In genomic region chr22:45692549-45692948, GRCh38 we compare ENCODE assay signal across 18 cellular contexts. TPM values are rescaled to one million over a fixed set of nuclear protein-coding genes. Genes with fewer than 3 reads are reported as not detected.
A peak's percentile ranks its signal among the peaks of the same experiment; 100 is the strongest.
DNase-seq lines count a peak whose midpoint lies in the region; ATAC-seq and TF ChIP-seq lines count a peak whose summit lies in the region.
"Had no signal": no experiment of that assay in that cellular context is flagged by ENCODE, and none has a peak within 500 bp of the region (broad histone marks: within the 10 kb centered on the region; RNA-seq: fewer than 3 reads in every experiment).

No MANE protein-coding gene starts in this region.

- ATAC-seq in WTC11 (no peak), GM19328 (IDR thresholded peaks at IDR 0.05; ENCODE audit: unreplicated experiment) (no peak), HG03095 (IDR thresholded peaks at IDR 0.05; ENCODE audit: unreplicated experiment) (no peak)
- ATAC-seq: left colon; naive thymus-derived CD4-positive, alpha-beta T cell; stimulated activated naive CD8-positive, alpha-beta T cell treated with anti-CD3 and anti-CD28 coated beads, Interleukin-15, amount 100 ng/mL, for 72 hours had no signal

- no peaks in the 10 kb centered on the region for H4K20me1 ChIP-seq in mammary epithelial cell (ENCODE audit: insufficient read depth, low read length)
- H4K20me1 ChIP-seq in Karpas-422 (ENCODE audit: insufficient read depth, low read depth, low read length): peaks cover 3% of the 10 kb centered on the region; the same call in 1 of the 2 replicates

- in situ Hi-C loops in mammary epithelial cell (cut with MboI; ENCODE audit: low sequenced_read_pairs in 2 of 2): no loop called here

- H3K4me1 ChIP-seq in mammary epithelial cell (ENCODE audit: insufficient read depth, low read length) (peaks cover 31% of the 10 kb centered on the region), Karpas-422 (ENCODE audit: low read length) (no peaks in the 10 kb centered on the region)

- no peak for TF ChIP-seq CTCF in mammary epithelial cell (conservative IDR thresholded peaks at IDR 0.05 in 1 of 2, IDR thresholded peaks at IDR 0.05 in 1 of 2; ENCODE audit: extremely low read depth in 1 of 2, insufficient read depth in 1 of 2, low read depth in 1 of 2, low read length in 2 of 2)
- TF ChIP-seq CTCF in MCF 10A (IDR thresholded peaks at IDR 0.05; ENCODE audit: unreplicated experiment): no peak
- no peak for TF ChIP-seq CTCF in WTC11 (IDR thresholded peaks at IDR 0.05)

- no peak overlapping the region for H3K27ac ChIP-seq in mammary epithelial cell (ENCODE audit: insufficient read depth, low read depth, low read length)
- no peak overlapping the region for H3K27ac ChIP-seq in Karpas-422 (ENCODE audit: low read length)
- H3K27ac ChIP-seq: 22Rv1, sigmoid colon had no signal

- no peak overlapping the region for H3K4me3 ChIP-seq in mammary epithelial cell (replicated peaks in 1 of 3; ENCODE audit: insufficient read depth in 1 of 3, low read depth in 2 of 3, low read length in 3 of 3)
- no peak overlapping the region for H3K4me3 ChIP-seq in Karpas-422 (ENCODE audit: low read length)
- H3K4me3 ChIP-seq: sigmoid colon had no signal

- H3K9ac ChIP-seq in mammary epithelial cell (ENCODE audit: insufficient read depth, low read length): no peak overlapping the region
- no peak overlapping the region for H3K9ac ChIP-seq in Karpas-422 (ENCODE audit: low read length)

- CTCF ChIA-PET in mammary epithelial cell (lab: Charles Lee; ENCODE audit: low non-redundant PET) (no interaction called here), MCF 10A (lab: Yijun Ruan, JAX) (no interaction called here), WTC11 (lab: Charles Lee) (interaction anchor here (1.7 kb wide), 1 partner anchor 139 kb away, joined by 4 read pairs; no protein-coding TSS in a partner anchor)

- dilution Hi-C loops in mammary epithelial cell (cut with HindIII; ENCODE audit: low sequenced_read_pairs): loop anchor here (5.0 kb wide), 1 partner anchor 85 kb away; no protein-coding TSS in a partner anchor

- no peaks in the 10 kb centered on the region for H3K9me2 ChIP-seq in Karpas-422 (replicated peaks; ENCODE audit: insufficient read depth, low read length)

- 0% methylated on average over 1 of the region's 1 CpG for WGBS in mammary epithelial cell (ENCODE audit: low coverage, missing lambda C conversion rate)

- peaks cover 50% of the 10 kb centered on the region for H3K79me2 ChIP-seq in mammary epithelial cell (ENCODE audit: insufficient read depth, low read length)
- peaks cover 81% of the 10 kb centered on the region for H3K79me2 ChIP-seq in Karpas-422 (ENCODE audit: low read length)

- intact Hi-C loops in mammary epithelial cell (cut with micrococcal nuclease): no loop called here
- intact Hi-C loops in MCF 10A (cut with micrococcal nuclease): no loop called here

- H3K36me3 Mint-ChIP-seq in MCF 10A (ENCODE audit: insufficient read depth, unreplicated experiment): peaks cover 48% of the 10 kb centered on the region
- H3K36me3 Mint-ChIP-seq in WTC11: peaks cover 42% of the 10 kb centered on the region

- no peak overlapping the region for H2AFZ ChIP-seq in mammary epithelial cell (ENCODE audit: low read depth, low read length)
- no peak overlapping the region for H2AFZ ChIP-seq in Karpas-422 (ENCODE audit: low read length)

- H3K27me3 Mint-ChIP-seq in MCF 10A (ENCODE audit: insufficient read depth, unreplicated experiment) (no peaks in the 10 kb centered on the region), WTC11 (ENCODE audit: low read depth) (no peaks in the 10 kb centered on the region; the same call in 1 of the 2 replicates)
- H3K27me3 Mint-ChIP-seq: CD8-positive, alpha-beta memory T cell; naive thymus-derived CD4-positive, alpha-beta T cell; stimulated activated naive CD8-positive, alpha-beta T cell treated with anti-CD3 and anti-CD28 coated beads, Interleukin-15, amount 100 ng/mL, for 72 hours had no signal

- H3K9me3 Mint-ChIP-seq in MCF 10A (ENCODE audit: unreplicated experiment) (no peaks in the 10 kb centered on the region), WTC11 (no peaks in the 10 kb centered on the region)
- H3K9me3 Mint-ChIP-seq: activated naive CD4-positive, alpha-beta T cell treated with anti-CD3 and anti-CD28 coated beads for 36 hours; CD8-positive, alpha-beta memory T cell; naive thymus-derived CD4-positive, alpha-beta T cell; stimulated activated naive CD8-positive, alpha-beta T cell treated with anti-CD3 and anti-CD28 coated beads, Interleukin-15, amount 100 ng/mL, for 72 hours had no signal

- H3K4me2 ChIP-seq in mammary epithelial cell (ENCODE audit: insufficient read depth, low read depth, low read length) (peak overlapping the region; percentile 30), Karpas-422 (ENCODE audit: low read depth, low read length, poor library complexity, severe bottlenecking) (no peak overlapping the region)

- BruUV-seq in mammary epithelial cell (replicated peaks; lab: Mats Ljungman, UMichigan) (no TSS peak), MCF 10A (replicated peaks; lab: Mats Ljungman, UMichigan) (no TSS peak)

- H3K27ac Mint-ChIP-seq in MCF 10A (ENCODE audit: low read depth, unreplicated experiment): no peak overlapping the region
- H3K27ac Mint-ChIP-seq in WTC11: peak overlapping the region; percentile 67
- H3K27ac Mint-ChIP-seq: activated naive CD4-positive, alpha-beta T cell treated with anti-CD3 and anti-CD28 coated beads for 36 hours; stimulated activated naive CD8-positive, alpha-beta T cell treated with anti-CD3 and anti-CD28 coated beads, Interleukin-15, amount 100 ng/mL, for 72 hours had no signal

- H3K27me3 ChIP-seq in mammary epithelial cell (ENCODE audit: insufficient read depth, low read length) (no peaks in the 10 kb centered on the region), Karpas-422 (ENCODE audit: low read length) (no peaks in the 10 kb centered on the region)
- H3K27me3 ChIP-seq: sigmoid colon had no signal

- POLR2A ChIA-PET in MCF 10A (lab: Yijun Ruan, JAX): interaction anchor here (1.1 kb wide), 1 partner anchor 13 kb away, joined by 3 read pairs; no protein-coding TSS in a partner anchor
- POLR2A ChIA-PET in WTC11 (lab: Charles Lee): no interaction called here

- DNase-seq in mammary epithelial cell (no peak), MCF 10A (ENCODE audit: unreplicated experiment) (no peak), WTC11 (ENCODE audit: low spot score) (no peak), glomerular endothelial cell (ENCODE audit: extremely low read depth, low read depth, low spot score) (peak; percentile 34), Karpas-422 (no peak), NCI-H774 (lab: John Stamatoyannopoulos, UW) (no peak)
- DNase-seq: activated naive CD4-positive, alpha-beta T cell treated with anti-CD3 and anti-CD28 coated beads for 36 hours; caudate nucleus; CD8-positive, alpha-beta memory T cell; H7; left colon; MV-4-11; naive thymus-derived CD4-positive, alpha-beta T cell; sigmoid colon; stimulated activated naive CD8-positive, alpha-beta T cell treated with anti-CD3 and anti-CD28 coated beads, Interleukin-15, amount 100 ng/mL, for 72 hours had no signal

- H3K9me3 ChIP-seq in mammary epithelial cell (replicated peaks; ENCODE audit: insufficient read depth, low read length) (no peaks in the 10 kb centered on the region), Karpas-422 (ENCODE audit: low read length) (no peaks in the 10 kb centered on the region)
- H3K9me3 ChIP-seq: sigmoid colon had no signal

- H3K4me1 Mint-ChIP-seq in MCF 10A (ENCODE audit: insufficient read depth, unreplicated experiment) (peaks cover 19% of the 10 kb centered on the region), WTC11 (peaks cover 20% of the 10 kb centered on the region)

- H3K36me3 ChIP-seq in mammary epithelial cell (ENCODE audit: insufficient read depth, low read length): peaks cover 16% of the 10 kb centered on the region
- peaks cover 38% of the 10 kb centered on the region for H3K36me3 ChIP-seq in Karpas-422 (ENCODE audit: insufficient read depth, low read length)

- H3K4me3 Mint-ChIP-seq in MCF 10A (ENCODE audit: unreplicated experiment): no peak overlapping the region
- no peak overlapping the region for H3K4me3 Mint-ChIP-seq in WTC11
- H3K4me3 Mint-ChIP-seq: activated naive CD4-positive, alpha-beta T cell treated with anti-CD3 and anti-CD28 coated beads for 36 hours; CD8-positive, alpha-beta memory T cell; naive thymus-derived CD4-positive, alpha-beta T cell; stimulated activated naive CD8-positive, alpha-beta T cell treated with anti-CD3 and anti-CD28 coated beads, Interleukin-15, amount 100 ng/mL, for 72 hours had no signal

TF ChIP-seq in WTC11, 78 proteins besides CTCF, POLR2A, EP300 and RAD21 (continues in another document):
- TF ChIP-seq OVOL2 (CRISPR knock-in tag; IDR thresholded peaks at IDR 0.05; ENCODE audit: borderline replicate concordance): no peak
- no peak for TF ChIP-seq ESRRA (CRISPR knock-in tag; IDR thresholded peaks at IDR 0.05; ENCODE audit: borderline replicate concordance)
- no peak for TF ChIP-seq ATF6 (CRISPR knock-in tag; IDR thresholded peaks at IDR 0.05)
- TF ChIP-seq ZNF317 (CRISPR knock-in tag; IDR thresholded peaks at IDR 0.05; ENCODE audit: borderline replicate concordance, low read depth): no peak
- no peak for TF ChIP-seq EMX1 (CRISPR knock-in tag; IDR thresholded peaks at IDR 0.05)
- no peak for TF ChIP-seq MYBL2 (CRISPR knock-in tag; IDR thresholded peaks at IDR 0.05)
- no peak for TF ChIP-seq NFATC4 (CRISPR knock-in tag; IDR thresholded peaks at IDR 0.05)
- TF ChIP-seq ZNF219 (CRISPR knock-in tag; IDR thresholded peaks at IDR 0.05; ENCODE audit: borderline replicate concordance): no peak

RNA-seq across cellular contexts. Expression of gene ATXN10, which starts 20.9 kb away (rescaled TPM):
- 100 to 1,000 TPM in 1 of 2 donors, 10 to 100 TPM in 1; 92.9 to 131 TPM for total RNA-seq in mammary epithelial cell
- polyA plus RNA-seq in mammary epithelial cell: 197 TPM
- 259 TPM for polyA minus RNA-seq in mammary epithelial cell
- 149 and 193 TPM in 2 replicates for total RNA-seq in MCF 10A (2022)
- total RNA-seq in WTC11 (2021): 185 to 194 TPM (median 189 TPM) in 3 replicates
- total RNA-seq in glomerular endothelial cell: 92.5 and 112 TPM in 2 replicates
- total RNA-seq in Karpas-422 (2014; rRNA removed; shearing (Covaris generic); ENCODE audit: low replicate concordance): 112 and 210 TPM in 2 replicates
